8 cellular contexts compared by ENCODE assay signal in genomic region chr6:32087574-32088486, GRCh38. TPM values are rescaled to one million over a fixed set of nuclear protein-coding genes. Genes with fewer than 3 reads are reported as not detected.
DNase-seq lines count a peak whose midpoint lies in the region; TF ChIP-seq lines count a peak whose summit lies in the region.

No MANE protein-coding gene starts in this region.

- no peak overlapping the region for H3K4me3 Mint-ChIP-seq in activated T-cell treated with anti-CD3 and anti-CD28 coated beads, Interleukin-2, amount 50 U/mL, for 24 hours

- H3K4me1 Mint-ChIP-seq in activated T-cell treated with anti-CD3 and anti-CD28 coated beads, Interleukin-2, amount 50 U/mL, for 24 hours (ENCODE audit: low read depth), result peaks cover 11% of the 10 kb centered on the region

- H3K9ac ChIP-seq in OCI-LY1 (ENCODE audit: low read length), result no peak overlapping the region

- WGBS in transverse colon (ENCODE audit: low coverage in 1 of 2), 2 donors, result 36% methylated on average over 21 of the region's 50 CpGs; no CpG with 5 or more reads in 1 of the 2 donors

- TF ChIP-seq EP300 in transverse colon (IDR thresholded peaks at IDR 0.05; ENCODE audit: low read depth), result no peak

- H3K4me1 ChIP-seq in OCI-LY1 (ENCODE audit: insufficient read depth, low read length, severe bottlenecking) (peaks cover 6% of the 10 kb centered on the region), osteoblast (ENCODE audit: insufficient read depth, low read length) (peaks cover 25% of the 10 kb centered on the region), transverse colon (peaks cover 3 to 29% (median 16%) of the 10 kb centered on the region in 4 donors)

- H3K9me3 ChIP-seq in OCI-LY1 (ENCODE audit: low read length) (no peaks in the 10 kb centered on the region), osteoblast (ENCODE audit: low read depth, low read length) (no peaks in the 10 kb centered on the region), transverse colon (no peaks in the 10 kb centered on the region)

- H3K27me3 ChIP-seq in OCI-LY1 (ENCODE audit: insufficient read depth, low read length), result peaks cover 4% of the 10 kb centered on the region; the same call in 1 of the 2 replicates
- peaks cover 70% of the 10 kb centered on the region for H3K27me3 ChIP-seq in osteoblast (ENCODE audit: insufficient read depth, low read length)
- peaks cover 16% of the 10 kb centered on the region for H3K27me3 ChIP-seq in transverse colon

- H3K9me3 Mint-ChIP-seq in activated T-cell treated with anti-CD3 and anti-CD28 coated beads, Interleukin-2, amount 50 U/mL, for 24 hours, result no peaks in the 10 kb centered on the region

- peaks cover 63% of the 10 kb centered on the region for H3K27me3 Mint-ChIP-seq in activated T-cell treated with anti-CD3 and anti-CD28 coated beads, Interleukin-2, amount 50 U/mL, for 24 hours

- no peak overlapping the region for H3K27ac Mint-ChIP-seq in activated T-cell treated with anti-CD3 and anti-CD28 coated beads, Interleukin-2, amount 50 U/mL, for 24 hours

- H3K79me2 ChIP-seq in OCI-LY1 (ENCODE audit: insufficient read depth, low read length), result no peaks in the 10 kb centered on the region
- H3K79me2 ChIP-seq in osteoblast (ENCODE audit: insufficient read depth, low read length), result no peaks in the 10 kb centered on the region

- H2AFZ ChIP-seq in OCI-LY1 (ENCODE audit: low read length) (no peak overlapping the region), osteoblast (ENCODE audit: low read length) (no peak overlapping the region)

- H3K27ac ChIP-seq in OCI-LY1 (ENCODE audit: low read depth, low read length, poor library complexity, severe bottlenecking), result no peak overlapping the region
- H3K27ac ChIP-seq in osteoblast (ENCODE audit: low read depth, low read length), result no peak overlapping the region
- H3K27ac ChIP-seq in transverse colon, result peak overlapping the region; percentile 14 to 62 (median 53)

- H3K36me3 ChIP-seq in OCI-LY1 (ENCODE audit: insufficient read depth, low read length) (no peaks in the 10 kb centered on the region), osteoblast (ENCODE audit: insufficient read depth, low read length) (no peaks in the 10 kb centered on the region), transverse colon (no peaks in the 10 kb centered on the region)

- H3K36me3 Mint-ChIP-seq in activated T-cell treated with anti-CD3 and anti-CD28 coated beads, Interleukin-2, amount 50 U/mL, for 24 hours (ENCODE audit: low read depth), result no peaks in the 10 kb centered on the region

- in situ Hi-C loops in GM13977 (cut with MboI; ENCODE audit: low pct_unique_long_range_greater_than_20kb, low sequenced_read_pairs, unreplicated experiment) (no loop called here), transverse colon (cut with MboI; ENCODE audit: low pct_ligation_motif_present in 1 of 4, low pct_unique_long_range_greater_than_20kb in 1 of 4, low sequenced_read_pairs in 3 of 4) (no loop called here)

- intact Hi-C loops in transverse colon (cut with DNase I; ENCODE audit: low total_unique reads), result no loop called here

- H3F3A ChIP-seq in OCI-LY1 (ENCODE audit: insufficient read depth, low read length), result no peaks in the 10 kb centered on the region

- DNase-seq in GM13977 (ENCODE audit: low spot score) (peak; percentile 85), fibroblast of mammary gland (ENCODE audit: low read depth) (peak; percentile 67), osteoblast (ENCODE audit: insufficient read length, low spot score, missing footprints) (peak; percentile 87), transverse colon (peak; percentile 89), globus pallidus (ENCODE audit: low spot score) (no peak), NK-92 (lab: John Stamatoyannopoulos, UW; ENCODE audit: unreplicated experiment) (no peak)
- DNase-seq in activated T-cell treated with anti-CD3 and anti-CD28 coated beads, Interleukin-2, amount 50 U/mL, for 24 hours, result peak; percentile 78

- H3K9me2 ChIP-seq in OCI-LY1 (ENCODE audit: low read depth, low read length), result no peaks in the 10 kb centered on the region

- H3K4me3 ChIP-seq in OCI-LY1 (ENCODE audit: low read depth, low read length, poor library complexity, severe bottlenecking) (no peak overlapping the region), fibroblast of mammary gland (ENCODE audit: control insufficient read depth, low read depth, low read length) (no peak overlapping the region), osteoblast (ENCODE audit: insufficient read depth, low read length) (no peak overlapping the region), transverse colon (peak overlapping the region in 1 of 4 donors; percentile 12)

- TF ChIP-seq CTCF in GM13977 (IDR thresholded peaks at IDR 0.05; ENCODE audit: extremely low read depth, insufficient read depth, missing control alignments), result peak; percentile 72
- TF ChIP-seq CTCF in OCI-LY1 (IDR thresholded peaks at IDR 0.05; ENCODE audit: low read length), result peak; percentile 64
- peak; percentile 30 for TF ChIP-seq CTCF in fibroblast of mammary gland (conservative IDR thresholded peaks at IDR 0.05; ENCODE audit: control insufficient read depth, insufficient read depth, low read depth, low read length)
- TF ChIP-seq CTCF in osteoblast (IDR thresholded peaks at IDR 0.05; ENCODE audit: extremely low read depth, low read depth, low read length), result no peak
- peak; percentile 25 to 59 (median 44) for TF ChIP-seq CTCF in transverse colon (IDR thresholded peaks at IDR 0.05)

- H3K4me2 ChIP-seq in OCI-LY1 (ENCODE audit: low read length) (no peak overlapping the region), osteoblast (ENCODE audit: insufficient read depth, low read length) (no peak overlapping the region)

- H4K20me1 ChIP-seq in OCI-LY1 (ENCODE audit: insufficient read depth, low read length), result no peaks in the 10 kb centered on the region
- H4K20me1 ChIP-seq in osteoblast (ENCODE audit: insufficient read depth, low read length), result peaks cover 19% of the 10 kb centered on the region

- TF ChIP-seq POLR2A in transverse colon (IDR thresholded peaks at IDR 0.05), result no peak

RNA-seq across cellular contexts. Expression of gene TNXB, which starts 21.3 kb away (rescaled TPM):
- 8.3 and 11.9 TPM in 2 replicates for total RNA-seq in osteoblast
- total RNA-seq in transverse colon, result 100 to 1,000 TPM in 1 of 4 donors, 10 to 100 TPM in 3; 47.7 to 205 (median 66.2) TPM

RNA-seq across cellular contexts. Expression of gene ATF6B, which starts 40.2 kb away (rescaled TPM):
- total RNA-seq in osteoblast, result 27.5 and 30.1 TPM in 2 replicates
- total RNA-seq in transverse colon, result 100 to 1,000 TPM in 2 of 4 donors, 10 to 100 TPM in 2; 59.0 to 139 (median 98.5) TPM

RNA-seq across cellular contexts. Expression of gene FKBPL, which starts 42.3 kb away (rescaled TPM):
- total RNA-seq in osteoblast (9.8 and 11.5 TPM in 2 replicates), transverse colon (1 to 10 TPM in 2 of 4 donors, not detected in 2; 3.0 to 3.3 TPM)

RNA-seq across cellular contexts. Expression of gene CYP21A2, which starts 49.6 kb away (rescaled TPM):
- total RNA-seq in osteoblast (under 0.01 and 0.72 TPM in 2 replicates), transverse colon (under 1 TPM in 3 of 4 donors, not detected in 1; 0.27 to 0.64 (median 0.40) TPM)

Comparison
In these comparisons a context has a peak if more than half of its experiments do, and no peak if none do; other contexts are left out.
1. DNase-seq: peak in GM13977 (single experiment), activated T-cell treated with anti-CD3 and anti-CD28 coated beads, Interleukin-2, amount 50 U/mL, for 24 hours (single experiment), fibroblast of mammary gland (single experiment), osteoblast (single experiment) and transverse colon (single experiment); none in globus pallidus (single experiment) and NK-92 (single experiment).
2. H3K27ac ChIP-seq: peak in transverse colon (4 of 4); none in OCI-LY1 (single experiment) and osteoblast (single experiment).